Comparison of ENCODE assay signal across 8 cellular contexts in the genomic region with DNA sequence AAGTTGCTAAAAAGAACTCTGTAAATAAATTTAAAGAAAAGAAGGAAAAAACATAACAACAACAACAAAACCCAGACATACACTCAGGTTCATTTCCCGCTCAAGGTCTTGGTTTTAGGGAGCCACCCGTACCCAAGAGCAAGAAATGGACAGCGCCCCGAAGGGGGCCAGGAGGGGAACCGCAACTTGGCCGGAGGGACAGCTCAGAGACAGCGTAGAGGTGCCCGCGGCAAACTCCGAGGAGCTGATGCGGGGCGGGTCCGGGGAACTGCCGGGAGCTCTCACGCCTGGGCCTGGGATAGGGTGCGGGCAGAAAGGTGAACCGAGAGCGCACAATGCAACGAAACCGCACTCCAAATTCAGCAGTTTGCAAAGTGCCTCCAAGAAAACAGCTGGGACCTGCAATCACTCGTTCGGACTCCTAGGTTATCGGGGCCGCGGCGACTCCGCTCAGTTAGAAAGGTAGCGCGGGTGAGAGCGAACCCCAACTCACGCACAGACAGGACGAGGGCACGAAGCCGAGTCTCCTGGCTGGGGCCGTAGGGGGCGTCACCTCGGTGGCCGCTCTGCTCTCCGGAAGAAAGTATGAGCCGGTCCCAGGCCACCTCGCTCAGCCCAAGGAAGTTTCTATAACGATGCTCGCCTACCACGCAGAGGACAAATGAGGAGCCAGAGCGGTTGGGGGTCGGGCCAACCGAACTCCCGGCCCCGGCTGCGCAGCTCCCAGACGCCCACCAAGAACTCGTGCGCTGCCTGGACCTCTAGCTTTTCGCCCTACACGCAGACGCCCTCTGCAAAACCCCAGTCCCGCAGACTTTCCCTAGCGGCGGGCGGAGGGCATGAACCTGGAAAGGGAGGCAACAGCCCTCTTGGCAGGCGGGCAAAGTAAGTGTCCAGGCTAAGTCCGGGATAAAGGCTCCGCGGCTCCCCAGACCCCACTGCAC. TPM values are rescaled to one million over a fixed set of nuclear protein-coding genes. Genes with fewer than 3 reads are reported as not detected.
DNase-seq lines count a peak whose midpoint lies in the region; ATAC-seq and TF ChIP-seq lines count a peak whose summit lies in the region.

No MANE protein-coding gene starts in this region.

- peaks cover 0 to 35% (median 4%) of the 10 kb centered on the region in 3 donors for H3K27me3 ChIP-seq in psoas muscle (ENCODE audit: insufficient read depth in 3 of 3, low read length in 2 of 3)

- WGBS in psoas muscle, 3 donors = 3 to 4% (median 4%) methylated on average over 62 to 64 of the region's 64 CpGs

- DNase-seq in COR-L47 (lab: John Stamatoyannopoulos, UW) = peak; percentile 2
- peak; percentile 32 for DNase-seq in M059J (ENCODE audit: low read depth)
- peak; percentile 26 for DNase-seq in activated naive CD8-positive, alpha-beta T cell treated with anti-CD3 and anti-CD28 coated beads, Interleukin-2, amount 50 U/mL, for 24 hours
- DNase-seq in hepatic stellate cell (ENCODE audit: low spot score) = peak; percentile 21
- DNase-seq in psoas muscle = peak; percentile 47 to 70
- DNase-seq in effector CD4-positive, alpha-beta T cell = no peak
- DNase-seq in middle frontal gyrus (ENCODE audit: extremely low spot score, low spot score) = no peak
- DNase-seq in GOT3 (lab: John Stamatoyannopoulos, UW) = no peak

- H3K9me3 ChIP-seq in psoas muscle = no peaks in the 10 kb centered on the region

- H3K36me3 ChIP-seq in psoas muscle (ENCODE audit: insufficient read depth in 1 of 2, low read depth in 1 of 2) = no peaks in the 10 kb centered on the region

- no peak for ATAC-seq in activated naive CD8-positive, alpha-beta T cell treated with anti-CD3 and anti-CD28 coated beads, Interleukin-2, amount 50 U/mL, for 24 hours
- ATAC-seq in psoas muscle = peak; percentile 48 to 81 (median 73)

- H3K27me3 Mint-ChIP-seq in activated naive CD8-positive, alpha-beta T cell treated with anti-CD3 and anti-CD28 coated beads, Interleukin-2, amount 50 U/mL, for 24 hours = peaks cover 65% of the 10 kb centered on the region

- H3K27ac ChIP-seq in psoas muscle = peak overlapping the region; percentile 34

- peaks cover 7% of the 10 kb centered on the region for H3K4me1 ChIP-seq in psoas muscle

- H3K36me3 Mint-ChIP-seq in activated naive CD8-positive, alpha-beta T cell treated with anti-CD3 and anti-CD28 coated beads, Interleukin-2, amount 50 U/mL, for 24 hours (ENCODE audit: low read depth) = no peaks in the 10 kb centered on the region

- peaks cover 26% of the 10 kb centered on the region for H3K4me1 Mint-ChIP-seq in activated naive CD8-positive, alpha-beta T cell treated with anti-CD3 and anti-CD28 coated beads, Interleukin-2, amount 50 U/mL, for 24 hours

- intact Hi-C loops in psoas muscle (cut with DNase I) = loop anchor here in 1 of 2 donors (10.0 kb wide), 2 partner anchors 146 to 1176 kb away; partner anchors contain the start of gene PRDM5

- H3K4me3 ChIP-seq in psoas muscle = peak overlapping the region; percentile 69

- H3K9me3 Mint-ChIP-seq in activated naive CD8-positive, alpha-beta T cell treated with anti-CD3 and anti-CD28 coated beads, Interleukin-2, amount 50 U/mL, for 24 hours = no peaks in the 10 kb centered on the region

- peak overlapping the region; percentile 76 for H3K4me3 Mint-ChIP-seq in activated naive CD8-positive, alpha-beta T cell treated with anti-CD3 and anti-CD28 coated beads, Interleukin-2, amount 50 U/mL, for 24 hours

- H3K27ac Mint-ChIP-seq in activated naive CD8-positive, alpha-beta T cell treated with anti-CD3 and anti-CD28 coated beads, Interleukin-2, amount 50 U/mL, for 24 hours = no peak overlapping the region

- TF ChIP-seq CTCF in psoas muscle (IDR thresholded peaks at IDR 0.05) = peak; percentile 24

RNA-seq across cellular contexts. Expression of gene NDNF, which starts 1.4 kb away (rescaled TPM):
- total RNA-seq in M059J (2014; rRNA removed; shearing (Covaris generic)) = 0.37 TPM in 1 of 2 replicates, not detected in the other
- 1 to 10 TPM; 2.1 to 7.6 (median 5.5) TPM for total RNA-seq in psoas muscle
- polyA plus RNA-seq in psoas muscle = 1 to 10 TPM; 2.5 to 3.4 (median 3.0) TPM

Comparison
In these comparisons a context has a peak if more than half of its experiments do, and no peak if none do; other contexts are left out.
1. DNase-seq: peak in COR-L47 (single experiment), M059J (single experiment), activated naive CD8-positive, alpha-beta T cell treated with anti-CD3 and anti-CD28 coated beads, Interleukin-2, amount 50 U/mL, for 24 hours (single experiment), hepatic stellate cell (single experiment) and psoas muscle (2 of 2); none in effector CD4-positive, alpha-beta T cell (single experiment), middle frontal gyrus (single experiment) and GOT3 (single experiment).